Comparison of ENCODE assay signal across 16 cellular contexts in genomic region chr19:3455960-3456601, GRCh38. TPM values are rescaled to one million over a fixed set of nuclear protein-coding genes. Genes with fewer than 3 reads are reported as not detected.
A peak's percentile ranks its signal among the peaks of the same experiment; 100 is the strongest.
DNase-seq lines count a peak whose midpoint lies in the region; ATAC-seq and TF ChIP-seq lines count a peak whose summit lies in the region.
"Had no signal": no experiment of that assay in that cellular context is flagged by ENCODE, and none has a peak within 500 bp of the region (broad histone marks: within the 10 kb centered on the region; RNA-seq: fewer than 3 reads in every experiment).

No MANE protein-coding gene starts in this region.

- TF ChIP-seq CTCF in KMS-11 (conservative IDR thresholded peaks at IDR 0.05; ENCODE audit: low read depth, low read length) (no peak), gastroesophageal sphincter (IDR thresholded peaks at IDR 0.05) (no peak), stomach (IDR thresholded peaks at IDR 0.05) (no peak)

- H3K4me3 Mint-ChIP-seq in activated naive CD4-positive, alpha-beta T cell treated with anti-CD3 and anti-CD28 coated beads for 36 hours = no peak overlapping the region

- H3K27me3 ChIP-seq in BLaER1 = no peaks in the 10 kb centered on the region
- no peaks in the 10 kb centered on the region for H3K27me3 ChIP-seq in KMS-11 (ENCODE audit: insufficient read depth, low read depth)
- no peaks in the 10 kb centered on the region for H3K27me3 ChIP-seq in gastroesophageal sphincter
- H3K27me3 ChIP-seq in stomach = no peaks in the 10 kb centered on the region

- H3K4me1 ChIP-seq in BLaER1 (peaks cover 57% of the 10 kb centered on the region), KMS-11 (ENCODE audit: low read depth, poor library complexity, severe bottlenecking) (peaks cover 44% of the 10 kb centered on the region), gastroesophageal sphincter (peaks cover 0 to 91% (median 35%) of the 10 kb centered on the region in 3 donors), stomach (peaks cover 38 to 65% (median 50%) of the 10 kb centered on the region in 4 donors)

- peak overlapping the region; percentile 95 for H3K4me2 ChIP-seq in BLaER1
- peak overlapping the region; percentile 75; the same call in 1 of the 2 replicates for H3K4me2 ChIP-seq in KMS-11

- H3K9ac ChIP-seq in BLaER1 = no peak overlapping the region
- H3K9ac ChIP-seq in KMS-11 = no peak overlapping the region

- CTCF ChIA-PET in activated naive CD4-positive, alpha-beta T cell treated with anti-CD3 and anti-CD28 coated beads for 36 hours (lab: Charles Lee) = no interaction called here

- no peak overlapping the region for H3K27ac Mint-ChIP-seq in activated naive CD4-positive, alpha-beta T cell treated with anti-CD3 and anti-CD28 coated beads for 36 hours

- H3K36me3 ChIP-seq in BLaER1 (peaks cover 68% of the 10 kb centered on the region), KMS-11 (ENCODE audit: insufficient read depth) (no peaks in the 10 kb centered on the region), gastroesophageal sphincter (peaks cover 0 to 84% of the 10 kb centered on the region in 2 donors), stomach (peaks cover 66 to 91% (median 86%) of the 10 kb centered on the region in 4 donors)

- H3K79me2 ChIP-seq in KMS-11 (ENCODE audit: insufficient read depth, low read depth) = no peaks in the 10 kb centered on the region

- H3K36me3 Mint-ChIP-seq in activated naive CD4-positive, alpha-beta T cell treated with anti-CD3 and anti-CD28 coated beads for 36 hours (ENCODE audit: low read depth) = peaks cover 2% of the 10 kb centered on the region

- WGBS in gastroesophageal sphincter (ENCODE audit: low coverage in 1 of 2), 2 donors = no CpG with 5 or more reads among the region's 37 CpGs
- 79 to 83% (median 83%) methylated on average over 29 to 37 of the region's 37 CpGs for WGBS in stomach, 5 donors

- ATAC-seq in gastroesophageal sphincter = no peak
- no peak for ATAC-seq in GM19467 (IDR thresholded peaks at IDR 0.05; ENCODE audit: unreplicated experiment)

- TF ChIP-seq POLR2A in gastroesophageal sphincter (IDR thresholded peaks at IDR 0.05) (no peak), stomach (IDR thresholded peaks at IDR 0.05) (no peak)

- H3K9me3 Mint-ChIP-seq in activated naive CD4-positive, alpha-beta T cell treated with anti-CD3 and anti-CD28 coated beads for 36 hours = no peaks in the 10 kb centered on the region

- H2AFZ ChIP-seq in KMS-11 (ENCODE audit: low read depth) = no peak overlapping the region

- no peaks in the 10 kb centered on the region for H3K4me1 Mint-ChIP-seq in activated naive CD4-positive, alpha-beta T cell treated with anti-CD3 and anti-CD28 coated beads for 36 hours (ENCODE audit: low read depth)

- no peak for TF ChIP-seq EP300 in gastroesophageal sphincter (IDR thresholded peaks at IDR 0.05)
- TF ChIP-seq EP300 in stomach (IDR thresholded peaks at IDR 0.05) = no peak

- H3K27ac ChIP-seq in BLaER1 = no peak overlapping the region
- no peak overlapping the region for H3K27ac ChIP-seq in KMS-11
- H3K27ac ChIP-seq in gastroesophageal sphincter = peak overlapping the region in 3 of 4 donors; percentile 85 to 92 (median 87)
- H3K27ac ChIP-seq in stomach = peak overlapping the region in 4 of 5 donors; percentile 77 to 90 (median 82)

- H4K20me1 ChIP-seq in BLaER1 (peaks cover 78% of the 10 kb centered on the region), KMS-11 (ENCODE audit: insufficient read depth) (no peaks in the 10 kb centered on the region)

- H3K4me3 ChIP-seq in BLaER1 (no peak overlapping the region), KMS-11 (IDR thresholded peaks at IDR 0.05; ENCODE audit: insufficient read depth, low read depth, low read length) (no peak overlapping the region), gastroesophageal sphincter (no peak overlapping the region), stomach (no peak overlapping the region)

- intact Hi-C loops in stomach (cut with DNase I; ENCODE audit: low total_unique reads) = no loop called here
- intact Hi-C loops in activated naive CD4-positive, alpha-beta T cell treated with anti-CD3 and anti-CD28 coated beads for 36 hours (cut with micrococcal nuclease) = no loop called here

- H3K27me3 Mint-ChIP-seq in activated naive CD4-positive, alpha-beta T cell treated with anti-CD3 and anti-CD28 coated beads for 36 hours (ENCODE audit: low read depth) = no peaks in the 10 kb centered on the region

- no peak for DNase-seq in stomach
- no peak for DNase-seq in activated naive CD4-positive, alpha-beta T cell treated with anti-CD3 and anti-CD28 coated beads for 36 hours
- DNase-seq in 8988T = no peak
- DNase-seq: MV-4-11, NCI-H1436, NCI-H2029 treated with DMSO at 0.1 percent for 48 hours, NCI-H524 treated with DMSO at 0.1 percent for 48 hours, OCI-M1 had no signal

- H3K9me3 ChIP-seq in BLaER1 (no peaks in the 10 kb centered on the region), gastroesophageal sphincter (no peaks in the 10 kb centered on the region), stomach (no peaks in the 10 kb centered on the region)

RNA-seq across cellular contexts. Expression of gene SMIM24, which starts 24.2 kb away (rescaled TPM):
- total RNA-seq in gastroesophageal sphincter (not detected), stomach (100 to 1,000 TPM in 1 of 5 donors, 10 to 100 TPM in 1, 1 to 10 TPM in 2, not detected in 1; 1.4 to 178 (median 38.3) TPM)
- 100 to 1,000 TPM in 1 of 3 donors, 10 to 100 TPM in 2; 14.1 to 116 (median 68.7) TPM for polyA plus RNA-seq in stomach
- under 1 TPM in 1 of 2 experiments, not detected in 1; 0.41 TPM for total RNA-seq in activated naive CD4-positive, alpha-beta T cell treated with anti-CD3 and anti-CD28 coated beads for 36 hours
- total RNA-seq: Daoy, H4, SK-MEL-5 had no signal

RNA-seq across cellular contexts. Expression of gene SMIM44, which starts 27.2 kb away (rescaled TPM):
- total RNA-seq in gastroesophageal sphincter (not detected), stomach (not detected)
- 1 to 10 TPM in 1 of 3 donors, not detected in 2; 2.7 TPM for polyA plus RNA-seq in stomach
- not detected for total RNA-seq in activated naive CD4-positive, alpha-beta T cell treated with anti-CD3 and anti-CD28 coated beads for 36 hours
- total RNA-seq: Daoy, H4, SK-MEL-5 had no signal
- polyA plus RNA-seq: BJ had no signal

RNA-seq across cellular contexts. Expression of gene DOHH, which starts 44.4 kb away (rescaled TPM):
- 10 to 100 TPM; 16.5 to 30.7 (median 20.3) TPM for total RNA-seq in gastroesophageal sphincter
- total RNA-seq in stomach = 10 to 100 TPM in 2 of 5 donors, 1 to 10 TPM in 1, under 1 TPM in 1, not detected in 1; 0.45 to 21.7 (median 11.1) TPM
- polyA plus RNA-seq in stomach = 10 to 100 TPM; 10.7 to 14.1 (median 13.6) TPM
- total RNA-seq in activated naive CD4-positive, alpha-beta T cell treated with anti-CD3 and anti-CD28 coated beads for 36 hours = 10 to 100 TPM; 13.3 to 14.0 TPM

RNA-seq across cellular contexts. Expression of gene FZR1, which starts 50.0 kb away (rescaled TPM):
- total RNA-seq in gastroesophageal sphincter (10 to 100 TPM; 17.6 to 32.9 (median 23.0) TPM), stomach (100 to 1,000 TPM in 1 of 5 donors, 10 to 100 TPM in 3, 1 to 10 TPM in 1; 9.4 to 113 (median 31.9) TPM)
- polyA plus RNA-seq in stomach = 10 to 100 TPM; 10.5 to 17.2 (median 13.9) TPM
- 10 to 100 TPM; 40.3 to 46.3 TPM for total RNA-seq in activated naive CD4-positive, alpha-beta T cell treated with anti-CD3 and anti-CD28 coated beads for 36 hours

Comparison
In these comparisons a context has a peak if more than half of its experiments do, and no peak if none do; other contexts are left out.
1. H3K27ac ChIP-seq: peak in gastroesophageal sphincter (3 of 4) and stomach (4 of 5); none in BLaER1 (single experiment) and KMS-11 (single experiment).